Comparison of ENCODE assay signal across 19 cellular contexts in the genomic region with DNA sequence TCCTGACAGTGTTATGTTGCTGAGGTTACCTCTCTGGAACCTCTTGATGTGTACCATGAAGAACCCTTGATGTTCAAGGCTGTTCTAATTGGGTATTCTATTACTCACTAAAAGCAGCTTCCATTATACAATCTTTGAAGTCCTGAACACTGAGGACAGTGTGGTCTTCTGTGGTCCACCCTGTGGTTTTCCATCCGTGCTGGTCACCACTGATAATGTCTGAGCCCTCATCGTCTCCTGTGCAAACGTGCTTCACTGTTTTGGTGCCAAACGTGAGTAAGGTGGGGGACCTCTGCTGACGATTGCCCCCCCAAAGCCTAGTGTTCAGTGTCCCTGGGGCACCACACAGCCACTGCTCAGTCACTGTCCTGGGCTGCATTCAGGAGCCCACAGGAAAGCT.
"Had no signal": no experiment of that assay in that cellular context is flagged by ENCODE, and none has a peak within 500 bp of the region (broad histone marks: within the 10 kb centered on the region; RNA-seq: fewer than 3 reads in every experiment).

No MANE protein-coding gene starts in this region.

- H3K4me3 Mint-ChIP-seq: endodermal cell; immature natural killer cell; stimulated activated effector memory CD8-positive, alpha-beta T cell treated with anti-CD3 and anti-CD28 coated beads, Interleukin-12 subunit alpha, Interleukin-12 subunit beta, amount 100 ng/mL, for 72 hours; stimulated activated naive CD8-positive, alpha-beta T cell treated with anti-CD3 and anti-CD28 coated beads, Interleukin-15, Interleukin-2, amounts not matched to agents 100 ng/mL and 50 ng/mL, for 24 hours had no signal

- H3K27me3 ChIP-seq: colonic mucosa, foreskin keratinocyte, ovary, tibial nerve had no signal

- H3K4me1 Mint-ChIP-seq: immature natural killer cell; stimulated activated effector memory CD8-positive, alpha-beta T cell treated with anti-CD3 and anti-CD28 coated beads, Interleukin-12 subunit alpha, Interleukin-12 subunit beta, amount 100 ng/mL, for 72 hours had no signal

- H3K36me3 Mint-ChIP-seq: immature natural killer cell; stimulated activated effector memory CD8-positive, alpha-beta T cell treated with anti-CD3 and anti-CD28 coated beads, Interleukin-12 subunit alpha, Interleukin-12 subunit beta, amount 100 ng/mL, for 72 hours had no signal

- DNase-seq: colonic mucosa; effector CD4-positive, alpha-beta T cell; endodermal cell; foreskin keratinocyte; immature natural killer cell; kidney; left cardiac atrium; left ventricle myocardium inferior; lower lobe of right lung; mesendoderm; naive thymus-derived CD4-positive, alpha-beta T cell; ovary; right cardiac atrium; small intestine; stimulated activated CD4-positive, alpha-beta T cell treated with anti-CD3 and anti-CD28 coated beads, Interleukin-4, amount 100 ng/mL, for 1 hour; stimulated activated CD8-positive, alpha-beta memory T cell treated with anti-CD3 and anti-CD28 coated beads, Interleukin-4, amount 100 ng/mL, for 48 hours had no signal

- H3K4me3 ChIP-seq: colonic mucosa, left ventricle myocardium inferior, lower lobe of right lung, ovary, tibial nerve had no signal

- H3K4me1 ChIP-seq: colonic mucosa had no signal

- H3K9me3 ChIP-seq: colonic mucosa, lower lobe of right lung, ovary, tibial nerve had no signal

- H3K9me3 Mint-ChIP-seq: immature natural killer cell; stimulated activated effector memory CD8-positive, alpha-beta T cell treated with anti-CD3 and anti-CD28 coated beads, Interleukin-12 subunit alpha, Interleukin-12 subunit beta, amount 100 ng/mL, for 72 hours; stimulated activated naive CD8-positive, alpha-beta T cell treated with anti-CD3 and anti-CD28 coated beads, Interleukin-15, Interleukin-2, amounts not matched to agents 100 ng/mL and 50 ng/mL, for 24 hours had no signal

- H3K27ac ChIP-seq: colonic mucosa, foreskin keratinocyte, left ventricle myocardium inferior, lower lobe of right lung, tibial nerve had no signal

- H3K27ac Mint-ChIP-seq: endodermal cell; immature natural killer cell; stimulated activated effector memory CD8-positive, alpha-beta T cell treated with anti-CD3 and anti-CD28 coated beads, Interleukin-12 subunit alpha, Interleukin-12 subunit beta, amount 100 ng/mL, for 72 hours; stimulated activated naive CD8-positive, alpha-beta T cell treated with anti-CD3 and anti-CD28 coated beads, Interleukin-15, Interleukin-2, amounts not matched to agents 100 ng/mL and 50 ng/mL, for 24 hours had no signal

- H3K27me3 Mint-ChIP-seq: stimulated activated naive CD8-positive, alpha-beta T cell treated with anti-CD3 and anti-CD28 coated beads, Interleukin-15, Interleukin-2, amounts not matched to agents 100 ng/mL and 50 ng/mL, for 24 hours had no signal

- H3K36me3 ChIP-seq: colonic mucosa, left ventricle myocardium inferior, lower lobe of right lung, ovary, tibial nerve had no signal
